ENCODE assay signal across 16 cellular contexts in genomic region chr16:14641877-14642276, GRCh38. TPM values are rescaled to one million over a fixed set of nuclear protein-coding genes. Genes with fewer than 3 reads are reported as not detected.
DNase-seq lines count a peak whose midpoint lies in the region; ATAC-seq and TF ChIP-seq lines count a peak whose summit lies in the region.
"Had no signal": no experiment of that assay in that cellular context is flagged by ENCODE, and none has a peak within 500 bp of the region (broad histone marks: within the 10 kb centered on the region; RNA-seq: fewer than 3 reads in every experiment).

No MANE protein-coding gene starts in this region.

- H2AFZ ChIP-seq in GM23338 = no peak overlapping the region

- peak overlapping the region; percentile 15; the same call in 1 of the 2 replicates for H3K4me2 ChIP-seq in GM23338

- H4K20me1 ChIP-seq in GM23338 (replicated peaks; ENCODE audit: insufficient read depth) = peaks cover 21% of the 10 kb centered on the region

- H3K27me3 Mint-ChIP-seq in CD4-positive, alpha-beta memory T cell = no peaks in the 10 kb centered on the region
- H3K27me3 Mint-ChIP-seq in GM23338 (ENCODE audit: insufficient read depth, low read depth, poor library complexity) (no peaks in the 10 kb centered on the region), mesothelial cell of epicardium (ENCODE audit: low read depth) (no peaks in the 10 kb centered on the region)
- no peaks in the 10 kb centered on the region for H3K27me3 Mint-ChIP-seq in activated naive CD8-positive, alpha-beta T cell treated with anti-CD3 and anti-CD28 coated beads, Interleukin-2, amount 50 U/mL, for 24 hours
- H3K27me3 Mint-ChIP-seq: T-helper 17 cell had no signal

- TF ChIP-seq CTCF in GM23338 (conservative IDR thresholded peaks at IDR 0.05; ENCODE audit: low read depth in 2 of 2) = 0 out of 4 replicates have a peak, but pooled peaks of 1 of the 2 experiments have one; percentile 17
- no peak for TF ChIP-seq CTCF in mesothelial cell of epicardium (IDR thresholded peaks at IDR 0.05; ENCODE audit: unreplicated experiment)

- H3K9me3 Mint-ChIP-seq in CD4-positive, alpha-beta memory T cell = no peaks in the 10 kb centered on the region
- H3K9me3 Mint-ChIP-seq in GM23338 (no peaks in the 10 kb centered on the region), mesothelial cell of epicardium (no peaks in the 10 kb centered on the region)
- no peaks in the 10 kb centered on the region for H3K9me3 Mint-ChIP-seq in activated naive CD8-positive, alpha-beta T cell treated with anti-CD3 and anti-CD28 coated beads, Interleukin-2, amount 50 U/mL, for 24 hours

- H3K27me3 ChIP-seq in CD4-positive, alpha-beta memory T cell (ENCODE audit: insufficient read depth, low read length) = no peaks in the 10 kb centered on the region
- H3K27me3 ChIP-seq in GM23338 (ENCODE audit: insufficient read depth) = no peaks in the 10 kb centered on the region

- peaks cover 11% of the 10 kb centered on the region for H3K4me1 ChIP-seq in CD4-positive, alpha-beta memory T cell (ENCODE audit: insufficient read depth, low read length)
- H3K4me1 ChIP-seq in GM23338 (ENCODE audit: insufficient read depth) = peaks cover 29% of the 10 kb centered on the region

- H3K36me3 Mint-ChIP-seq in CD4-positive, alpha-beta memory T cell = peaks cover 15 to 54% of the 10 kb centered on the region in 2 donors
- H3K36me3 Mint-ChIP-seq in GM23338 (ENCODE audit: low read depth) (peaks cover 70% of the 10 kb centered on the region), mesothelial cell of epicardium (peaks cover 12% of the 10 kb centered on the region)
- H3K36me3 Mint-ChIP-seq in activated naive CD8-positive, alpha-beta T cell treated with anti-CD3 and anti-CD28 coated beads, Interleukin-2, amount 50 U/mL, for 24 hours (ENCODE audit: low read depth) = peaks cover 31% of the 10 kb centered on the region

- H3K27ac ChIP-seq in CD4-positive, alpha-beta memory T cell (ENCODE audit: low read depth, low read length) = no peak overlapping the region
- H3K27ac ChIP-seq in GM23338 (ENCODE audit: low read depth) = peak overlapping the region; percentile 42; the same call in 1 of the 2 replicates

- peaks cover 17 to 32% (median 25%) of the 10 kb centered on the region in 4 donors for H3K4me1 Mint-ChIP-seq in CD4-positive, alpha-beta memory T cell
- H3K4me1 Mint-ChIP-seq in GM23338 (peaks cover 32% of the 10 kb centered on the region), mesothelial cell of epicardium (peaks cover 3% of the 10 kb centered on the region)
- peaks cover 15% of the 10 kb centered on the region for H3K4me1 Mint-ChIP-seq in activated naive CD8-positive, alpha-beta T cell treated with anti-CD3 and anti-CD28 coated beads, Interleukin-2, amount 50 U/mL, for 24 hours

- ATAC-seq in GM23338 (peak; percentile 73), HG02840 (IDR thresholded peaks at IDR 0.05; ENCODE audit: low FRiP score, unreplicated experiment) (no peak)
- peak; percentile 43 for ATAC-seq in activated naive CD8-positive, alpha-beta T cell treated with anti-CD3 and anti-CD28 coated beads, Interleukin-2, amount 50 U/mL, for 24 hours
- ATAC-seq: T-helper 17 cell had no signal

- CTCF ChIA-PET in CD4-positive, alpha-beta memory T cell (lab: Charles Lee; ENCODE audit: partially characterized antibody) = no interaction called here

- no peak overlapping the region for H3K4me3 Mint-ChIP-seq in CD4-positive, alpha-beta memory T cell
- no peak overlapping the region for H3K4me3 Mint-ChIP-seq in GM23338
- H3K4me3 Mint-ChIP-seq in activated naive CD8-positive, alpha-beta T cell treated with anti-CD3 and anti-CD28 coated beads, Interleukin-2, amount 50 U/mL, for 24 hours = no peak overlapping the region
- no peak overlapping the region for H3K4me3 Mint-ChIP-seq in mesothelial cell of epicardium
- H3K4me3 Mint-ChIP-seq: T-helper 17 cell had no signal

- POLR2A ChIA-PET in CD4-positive, alpha-beta memory T cell (lab: Charles Lee; ENCODE audit: partially characterized antibody) = interaction anchor here (1.0 kb wide), 1 partner anchor 12 kb away, joined by 5 read pairs; the partner anchor contains the start of gene PARN

- H3K79me2 ChIP-seq in GM23338 (replicated peaks; ENCODE audit: insufficient read depth) = peaks cover 91% of the 10 kb centered on the region

- H3K9me2 ChIP-seq in GM23338 (ENCODE audit: insufficient read depth) = no peaks in the 10 kb centered on the region

- peaks cover 14% of the 10 kb centered on the region for H3K36me3 ChIP-seq in CD4-positive, alpha-beta memory T cell (ENCODE audit: insufficient read depth, low read length)
- peaks cover 30% of the 10 kb centered on the region for H3K36me3 ChIP-seq in GM23338 (ENCODE audit: insufficient read depth)

- H3K4me3 ChIP-seq in CD4-positive, alpha-beta memory T cell (ENCODE audit: low read length in 2 of 2) = no peak overlapping the region
- H3K4me3 ChIP-seq in GM23338 = no peak overlapping the region

- no peak for DNase-seq in CD4-positive, alpha-beta memory T cell
- DNase-seq in GM23338 (ENCODE audit: low spot score) (peak; percentile 47), mesothelial cell of epicardium (ENCODE audit: low spot score in 2 of 2, unreplicated experiment in 2 of 2) (no peak), mucosa of gallbladder (ENCODE audit: low spot score) (no peak), DMS79 treated with DMSO at 0.1 percent for 48 hours (lab: John Stamatoyannopoulos, UW) (no peak)
- peak; percentile 15 for DNase-seq in activated naive CD8-positive, alpha-beta T cell treated with anti-CD3 and anti-CD28 coated beads, Interleukin-2, amount 50 U/mL, for 24 hours
- DNase-seq: C1 segment of cervical spinal cord; central memory CD4-positive, alpha-beta T cell; hippocampal formation; NCI-H146; NCI-H446 treated with DMSO at 0.1 percent for 48 hours; Right ventricle myocardium superior; T-helper 17 cell had no signal

- H3K9me3 ChIP-seq in CD4-positive, alpha-beta memory T cell (ENCODE audit: control insufficient read depth in 1 of 2, low read length in 2 of 2) = no peaks in the 10 kb centered on the region

- intact Hi-C loops in CD4-positive, alpha-beta memory T cell (cut with micrococcal nuclease) = no loop called here

- 0 out of 2 replicates have a peak, but pooled peaks cover 4% of the 10 kb centered on the region for H3F3A ChIP-seq in GM23338 (replicated peaks; ENCODE audit: low read depth)

- H3K27ac Mint-ChIP-seq in CD4-positive, alpha-beta memory T cell = peak overlapping the region in 5 of 7 donors; percentile 6 to 86 (median 29)
- H3K27ac Mint-ChIP-seq in GM23338 (peak overlapping the region; percentile 87), mesothelial cell of epicardium (peak overlapping the region; percentile 34)
- peak overlapping the region; percentile 52 for H3K27ac Mint-ChIP-seq in activated naive CD8-positive, alpha-beta T cell treated with anti-CD3 and anti-CD28 coated beads, Interleukin-2, amount 50 U/mL, for 24 hours
- H3K27ac Mint-ChIP-seq: T-helper 17 cell had no signal

TF ChIP-seq in GM23338, 12 proteins besides CTCF, POLR2A, EP300 and RAD21 (continues in another document):
- TF ChIP-seq STAT1 (IDR thresholded peaks at IDR 0.05; ENCODE audit: unreplicated experiment) = no peak
- no peak for TF ChIP-seq ETS1 (IDR thresholded peaks at IDR 0.05)
- TF ChIP-seq CREB1 (CRISPR knock-in tag; IDR thresholded peaks at IDR 0.05; ENCODE audit: low read depth) = no peak
- no peak for TF ChIP-seq NANOG (IDR thresholded peaks at IDR 0.05; ENCODE audit: borderline replicate concordance)
- no peak for TF ChIP-seq EZH2phosphoT487 (IDR thresholded peaks at IDR 0.05; ENCODE audit: unreplicated experiment)
- TF ChIP-seq EZH2 (IDR thresholded peaks at IDR 0.05; ENCODE audit: low read depth, unreplicated experiment) = no peak

RNA-seq across cellular contexts. Expression of gene BFAR, which starts 9.1 kb away (rescaled TPM):
- total RNA-seq in CD4-positive, alpha-beta memory T cell = 10 to 100 TPM; 71.9 to 79.6 TPM
- 10 to 100 TPM; 31.2 to 53.7 TPM for polyA plus RNA-seq in CD4-positive, alpha-beta memory T cell
- total RNA-seq in GM23338 (2014; rRNA removed; shearing (Covaris generic)) = 82.5 and 126 TPM in 2 replicates
- 54.3 and 54.4 TPM in 2 replicates for polyA plus RNA-seq in GM23338 (2016; fragmentation: Nextera tagmentation; extraction: Ambion mirVana)
- total RNA-seq in mesothelial cell of epicardium (57.0 to 60.7 TPM (median 57.5 TPM) in 3 replicates), mucosa of gallbladder (62.4 TPM)

RNA-seq across cellular contexts. Expression of gene PARN, which starts 11.8 kb away (rescaled TPM):
- total RNA-seq in CD4-positive, alpha-beta memory T cell = 10 to 100 TPM; 41.5 to 46.4 TPM
- polyA plus RNA-seq in CD4-positive, alpha-beta memory T cell = 10 to 100 TPM; 43.4 to 46.1 TPM
- total RNA-seq in GM23338 (2014; rRNA removed; shearing (Covaris generic)) = 43.8 and 61.3 TPM in 2 replicates
- 32.5 and 34.3 TPM in 2 replicates for polyA plus RNA-seq in GM23338 (2016; fragmentation: Nextera tagmentation; extraction: Ambion mirVana)
- total RNA-seq in mesothelial cell of epicardium (30.3 to 39.6 TPM (median 35.6 TPM) in 3 replicates), mucosa of gallbladder (33.5 TPM)

RNA-seq across cellular contexts. Expression of gene PLA2G10, which starts 52.2 kb away (rescaled TPM):
- not detected for total RNA-seq in CD4-positive, alpha-beta memory T cell
- polyA plus RNA-seq in CD4-positive, alpha-beta memory T cell = not detected
- total RNA-seq in GM23338 (2014; rRNA removed; shearing (Covaris generic)) = 0.19 and 0.94 TPM in 2 replicates
- 1.2 and 2.2 TPM in 2 replicates for polyA plus RNA-seq in GM23338 (2016; fragmentation: Nextera tagmentation; extraction: Ambion mirVana)
- total RNA-seq in mesothelial cell of epicardium = not detected in 3 replicates
- 7.0 TPM for total RNA-seq in mucosa of gallbladder
- total RNA-seq: LHCN-M2, osteoblast, Right ventricle myocardium superior, T-helper 17 cell had no signal

Comparison
In these comparisons a context has a peak if more than half of its experiments do, and no peak if none do; other contexts are left out.
1. DNase-seq: peak in GM23338 (single experiment) and activated naive CD8-positive, alpha-beta T cell treated with anti-CD3 and anti-CD28 coated beads, Interleukin-2, amount 50 U/mL, for 24 hours (single experiment); none in CD4-positive, alpha-beta memory T cell (0 of 5), mesothelial cell of epicardium (0 of 2), mucosa of gallbladder (single experiment) and DMS79 treated with DMSO at 0.1 percent for 48 hours (single experiment).
2. H3K27ac Mint-ChIP-seq: peak in every context shown above with its lines; median percentile 87 in GM23338; 52 in activated naive CD8-positive, alpha-beta T cell treated with anti-CD3 and anti-CD28 coated beads, Interleukin-2, amount 50 U/mL, for 24 hours; 34 in mesothelial cell of epicardium; 29 in CD4-positive, alpha-beta memory T cell.